Comparison of ENCODE assay signal across 27 cellular contexts in the genomic region with DNA sequence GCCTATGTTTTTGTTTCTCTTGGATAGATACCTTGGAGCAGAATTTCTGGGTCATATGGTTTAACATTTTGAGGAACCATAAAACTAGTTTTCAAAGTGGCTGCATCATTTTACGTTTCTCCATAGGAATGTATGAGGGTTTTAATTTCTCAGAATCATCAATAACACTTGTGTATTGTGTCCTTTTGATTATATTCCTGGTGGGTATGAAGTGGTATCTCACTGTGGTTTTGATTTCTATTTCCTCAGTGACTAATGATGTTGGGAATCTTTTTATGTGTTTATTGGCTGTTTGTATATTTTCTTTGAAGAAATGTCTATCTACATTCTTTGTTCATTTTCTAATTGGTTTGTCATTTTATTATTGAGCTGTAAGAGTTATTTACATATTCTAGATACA.
"Had no signal": no experiment of that assay in that cellular context is flagged by ENCODE, and none has a peak within 500 bp of the region (broad histone marks: within the 10 kb centered on the region; RNA-seq: fewer than 3 reads in every experiment).

No MANE protein-coding gene starts in this region.

- DNase-seq: colonic mucosa; effector memory CD4-positive, alpha-beta T cell; foreskin keratinocyte; heart right ventricle; hippocampal formation; islet precursor cell; kidney glomerular epithelial cell; left colon; natural killer cell; occipital lobe; ovary; right lobe of liver; stimulated activated CD4-positive, alpha-beta T cell treated with anti-CD3 and anti-CD28 coated beads, Interleukin-12 subunit alpha, Interleukin-12 subunit beta, amount 100 ng/mL, for 4 hours; stimulated activated CD4-positive, alpha-beta T cell treated with anti-CD3 and anti-CD28 coated beads, Interleukin-1b, Interleukin-23, amount 100 ng/mL, for 48 hours; stimulated activated CD4-positive, alpha-beta T cell treated with anti-CD3 and anti-CD28 coated beads, Interleukin-4, amount 100 ng/mL, for 24 hours; stimulated activated naive CD8-positive, alpha-beta T cell treated with anti-CD3 and anti-CD28 coated beads, Interleukin-15, Interleukin-2, amounts not matched to agents 100 U/mL and 50 U/mL, for 24 hours; upper lobe of left lung had no signal

- H3K27me3 ChIP-seq: colonic mucosa, esophagus muscularis mucosa, foreskin keratinocyte, gastroesophageal sphincter, heart right ventricle, ovary, right lobe of liver, tibial nerve, upper lobe of left lung had no signal

- H3K36me3 ChIP-seq: colonic mucosa, esophagus muscularis mucosa, gastroesophageal sphincter, heart right ventricle, ovary, right lobe of liver, thoracic aorta, tibial nerve, upper lobe of left lung had no signal

- H3K9me3 Mint-ChIP-seq: dendritic cell treated with granulocyte-macrophage colony-stimulating factor and Interleukin-4, amounts not matched to agents 40 ng/mL and 50 ng/mL, for 4 days; memory B cell; natural killer cell; stimulated activated memory B cell treated with anti-CD40 and anti-IgM and Interleukin-4, amounts not matched to agents 10 μg/mL and 1 μg/mL and 100 μg/mL, for 72 hours had no signal

- ATAC-seq: foreskin keratinocyte; gastroesophageal sphincter; heart right ventricle; left colon; natural killer cell; right lobe of liver; stimulated activated memory B cell treated with anti-CD40 and anti-IgM and Interleukin-4, amounts not matched to agents 10 μg/mL and 1 μg/mL and 100 μg/mL, for 72 hours; stimulated activated naive CD8-positive, alpha-beta T cell treated with anti-CD3 and anti-CD28 coated beads, Interleukin-15, Interleukin-2, amounts not matched to agents 100 U/mL and 50 U/mL, for 24 hours had no signal

- H3K4me1 Mint-ChIP-seq: natural killer cell; stimulated activated memory B cell treated with anti-CD40 and anti-IgM and Interleukin-4, amounts not matched to agents 10 μg/mL and 1 μg/mL and 100 μg/mL, for 72 hours had no signal

- H3K4me1 ChIP-seq: colonic mucosa, tibial nerve, upper lobe of left lung had no signal

- H3K27ac Mint-ChIP-seq: dendritic cell treated with granulocyte-macrophage colony-stimulating factor and Interleukin-4, amounts not matched to agents 40 ng/mL and 50 ng/mL, for 4 days; memory B cell; natural killer cell; progenitor cell of endocrine pancreas; stimulated activated memory B cell treated with anti-CD40 and anti-IgM and Interleukin-4, amounts not matched to agents 10 μg/mL and 1 μg/mL and 100 μg/mL, for 72 hours had no signal

- H3K4me2 ChIP-seq: smooth muscle cell had no signal

- H3K27me3 Mint-ChIP-seq: dendritic cell treated with granulocyte-macrophage colony-stimulating factor and Interleukin-4, amounts not matched to agents 40 ng/mL and 50 ng/mL, for 4 days; memory B cell; progenitor cell of endocrine pancreas; stimulated activated memory B cell treated with anti-CD40 and anti-IgM and Interleukin-4, amounts not matched to agents 10 μg/mL and 1 μg/mL and 100 μg/mL, for 72 hours had no signal

- H3K4me3 Mint-ChIP-seq: dendritic cell treated with granulocyte-macrophage colony-stimulating factor and Interleukin-4, amounts not matched to agents 40 ng/mL and 50 ng/mL, for 4 days; memory B cell; natural killer cell; stimulated activated memory B cell treated with anti-CD40 and anti-IgM and Interleukin-4, amounts not matched to agents 10 μg/mL and 1 μg/mL and 100 μg/mL, for 72 hours had no signal

- H3K36me3 Mint-ChIP-seq: memory B cell; natural killer cell; stimulated activated memory B cell treated with anti-CD40 and anti-IgM and Interleukin-4, amounts not matched to agents 10 μg/mL and 1 μg/mL and 100 μg/mL, for 72 hours had no signal

- H3K9me3 ChIP-seq: colonic mucosa, esophagus muscularis mucosa, gastroesophageal sphincter, heart right ventricle, ovary, right lobe of liver, thoracic aorta, tibial nerve, upper lobe of left lung had no signal

- H3K27ac ChIP-seq: colonic mucosa, esophagus muscularis mucosa, foreskin keratinocyte, gastroesophageal sphincter, ovary, right lobe of liver, thoracic aorta, tibial nerve, upper lobe of left lung had no signal

- H3K4me3 ChIP-seq: colonic mucosa, esophagus muscularis mucosa, gastroesophageal sphincter, heart right ventricle, lung, ovary, right lobe of liver, smooth muscle cell, thoracic aorta, tibial nerve, upper lobe of left lung had no signal
